In the genomic region with DNA sequence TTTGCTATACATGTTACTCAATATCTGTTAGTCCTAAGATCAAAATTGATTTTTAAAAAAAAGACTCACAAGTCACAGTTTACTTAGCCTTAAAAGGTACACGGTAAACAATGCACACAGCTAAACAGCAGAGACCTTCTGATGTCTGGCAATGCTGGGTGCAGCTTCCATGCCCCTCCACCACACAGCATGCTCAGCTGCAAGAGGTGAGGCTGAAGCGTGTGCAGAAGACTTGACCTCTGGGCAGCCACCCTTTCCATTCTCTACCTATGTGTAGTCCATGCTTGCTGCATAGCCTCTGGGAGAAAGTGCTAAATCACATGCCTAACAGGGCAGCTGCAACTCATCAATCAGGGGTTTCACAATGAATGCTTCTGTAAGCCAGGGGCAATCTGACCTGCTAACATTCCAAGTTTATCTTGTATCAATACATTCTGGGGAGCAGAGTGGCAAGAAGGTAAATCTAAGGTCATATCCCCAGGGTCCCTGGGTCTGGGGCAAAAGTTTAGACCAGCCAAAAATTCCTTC, we compare ENCODE assay signal across 10 cellular contexts. TPM values are rescaled to one million over a fixed set of nuclear protein-coding genes. Genes with fewer than 3 reads are reported as not detected.
A peak's percentile ranks its signal among the peaks of the same experiment; 100 is the strongest.
DNase-seq lines count a peak whose midpoint lies in the region; TF ChIP-seq lines count a peak whose summit lies in the region.
"Had no signal": no experiment of that assay in that cellular context is flagged by ENCODE, and none has a peak within 500 bp of the region (broad histone marks: within the 10 kb centered on the region; RNA-seq: fewer than 3 reads in every experiment).

No MANE protein-coding gene starts in this region.

- peaks cover 1% of the 10 kb centered on the region for H3K36me3 Mint-ChIP-seq in activated naive CD4-positive, alpha-beta T cell treated with anti-CD3 and anti-CD28 coated beads, Interleukin-2, amount 50 U/mL, for 24 hours

- H3K27ac Mint-ChIP-seq in activated naive CD4-positive, alpha-beta T cell treated with anti-CD3 and anti-CD28 coated beads, Interleukin-2, amount 50 U/mL, for 24 hours, result peak overlapping the region; percentile 74

- no peak for DNase-seq in activated naive CD4-positive, alpha-beta T cell treated with anti-CD3 and anti-CD28 coated beads, Interleukin-2, amount 50 U/mL, for 16 hours
- DNase-seq in NCI-H146 treated with DMSO at 0.1 percent for 48 hours (lab: John Stamatoyannopoulos, UW; ENCODE audit: unreplicated experiment), result peak; percentile 17
- peak; percentile 62 for DNase-seq in fibroblast of villous mesenchyme (ENCODE audit: low read depth)
- DNase-seq in NCI-H1694 treated with DMSO at 0.1 percent for 48 hours (lab: John Stamatoyannopoulos, UW), result no peak
- DNase-seq in NCI-H2081 treated with DMSO at 0.1 percent for 48 hours (lab: John Stamatoyannopoulos, UW), result no peak
- DNase-seq in ureter (ENCODE audit: low spot score), result no peak
- DNase-seq in NCI-H2196 (lab: John Stamatoyannopoulos, UW; ENCODE audit: unreplicated experiment), result no peak
- DNase-seq: stimulated activated CD4-positive, alpha-beta T cell treated with anti-CD3 and anti-CD28 coated beads, Interleukin-2, amount 100 ng/mL, for 24 hours; transverse colon had no signal

- no peaks in the 10 kb centered on the region for H3K27me3 Mint-ChIP-seq in activated naive CD4-positive, alpha-beta T cell treated with anti-CD3 and anti-CD28 coated beads, Interleukin-2, amount 50 U/mL, for 24 hours

- no peak overlapping the region for H3K4me3 ChIP-seq in fibroblast of villous mesenchyme (ENCODE audit: low read depth, low read length)
- H3K4me3 ChIP-seq: transverse colon had no signal

- peaks cover 23% of the 10 kb centered on the region for H3K4me1 Mint-ChIP-seq in activated naive CD4-positive, alpha-beta T cell treated with anti-CD3 and anti-CD28 coated beads, Interleukin-2, amount 50 U/mL, for 24 hours

- TF ChIP-seq CTCF in fibroblast of villous mesenchyme (IDR thresholded peaks at IDR 0.05; ENCODE audit: insufficient read depth, low read depth, low read length), result no peak

- peak overlapping the region; percentile 4 for H3K4me3 Mint-ChIP-seq in activated naive CD4-positive, alpha-beta T cell treated with anti-CD3 and anti-CD28 coated beads, Interleukin-2, amount 50 U/mL, for 24 hours

- H3K9me3 Mint-ChIP-seq in activated naive CD4-positive, alpha-beta T cell treated with anti-CD3 and anti-CD28 coated beads, Interleukin-2, amount 50 U/mL, for 24 hours, result no peaks in the 10 kb centered on the region

RNA-seq across cellular contexts. Expression of gene AMN1, which starts 44.5 kb away (rescaled TPM):
- total RNA-seq in fibroblast of villous mesenchyme, result 6.8 and 7.3 TPM in 2 replicates
- 16.6 TPM for total RNA-seq in ureter

Comparison
In these comparisons a context has a peak if more than half of its experiments do, and no peak if none do; other contexts are left out.
1. DNase-seq: peak in NCI-H146 treated with DMSO at 0.1 percent for 48 hours (single experiment) and fibroblast of villous mesenchyme (single experiment); none in activated naive CD4-positive, alpha-beta T cell treated with anti-CD3 and anti-CD28 coated beads, Interleukin-2, amount 50 U/mL, for 16 hours (single experiment), NCI-H1694 treated with DMSO at 0.1 percent for 48 hours (single experiment), NCI-H2081 treated with DMSO at 0.1 percent for 48 hours (single experiment), ureter (single experiment) and NCI-H2196 (single experiment).